8 cellular contexts compared by ENCODE assay signal in the genomic region with DNA sequence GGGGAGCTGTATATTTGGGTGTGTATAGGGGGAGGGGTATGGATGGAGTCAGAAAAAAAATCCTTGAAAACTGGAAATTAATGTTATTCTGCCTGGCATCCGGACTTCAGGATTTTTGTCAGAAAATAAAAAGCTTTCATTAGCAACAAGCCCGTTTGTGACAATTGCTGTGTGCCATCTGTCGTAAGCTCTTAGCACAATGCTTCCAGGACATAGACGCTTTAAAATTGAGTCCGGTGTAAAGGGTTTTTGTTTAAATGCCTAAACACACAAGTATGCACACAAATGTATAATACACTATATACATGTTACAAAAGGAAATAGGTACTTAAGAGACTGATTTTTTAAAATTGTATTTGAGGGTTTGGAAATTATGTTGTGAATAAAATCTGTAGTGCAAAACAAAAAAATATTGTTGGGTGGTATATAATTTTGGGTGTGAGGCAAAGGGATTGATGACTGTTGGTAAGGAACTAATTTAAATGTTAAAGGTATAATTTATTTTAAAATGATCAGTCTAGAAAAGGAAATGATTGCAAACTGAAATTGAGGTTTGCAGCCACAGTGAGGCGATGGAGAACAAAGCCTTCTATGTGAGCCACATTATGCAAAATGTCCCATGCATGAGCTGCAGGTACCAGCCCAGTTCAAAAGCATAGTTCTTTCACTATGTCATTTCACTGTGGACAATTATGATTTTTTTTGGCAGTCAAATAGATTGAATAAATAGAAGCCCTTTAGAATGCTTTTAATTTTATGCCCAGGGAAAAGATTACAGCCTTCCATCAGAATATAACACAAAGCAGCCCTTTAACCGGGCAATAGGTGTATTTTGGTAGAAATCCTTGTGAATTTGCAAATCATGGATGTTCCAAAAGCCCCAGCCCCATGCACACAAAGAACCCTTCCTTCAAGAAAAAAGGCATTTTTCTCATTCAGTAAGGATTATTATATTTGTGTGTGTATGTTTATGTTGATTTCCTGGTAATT. TPM values are rescaled to one million over a fixed set of nuclear protein-coding genes. Genes with fewer than 3 reads are reported as not detected.
DNase-seq lines count a peak whose midpoint lies in the region; ATAC-seq and TF ChIP-seq lines count a peak whose summit lies in the region.

No MANE protein-coding gene starts in this region.

- TF ChIP-seq EP300 in esophagus muscularis mucosa (IDR thresholded peaks at IDR 0.05): no peak

- H2BK12ac ChIP-seq in neuronal stem cell (ENCODE audit: low read length): no peak overlapping the region

- H2AK5ac ChIP-seq in neuronal stem cell (ENCODE audit: low read depth, low read length): no peak overlapping the region

- 24% methylated on average over 7 of the region's 7 CpGs for WGBS in esophagus muscularis mucosa
- WGBS in neuronal stem cell (ENCODE audit: extremely low coverage in 2 of 2, insufficient read length in 2 of 2, insufficient replicate concordance in 1 of 2), 2 donors: no CpG with 5 or more reads among the region's 7 CpGs

- no peak overlapping the region for H4K91ac ChIP-seq in neuronal stem cell (ENCODE audit: low read depth, low read length, poor library complexity)

- no peak overlapping the region for H3K14ac ChIP-seq in neuronal stem cell (ENCODE audit: low read length)

- TF ChIP-seq CTCF in LNCAP (IDR thresholded peaks at IDR 0.05) (peak; percentile 64), esophagus muscularis mucosa (IDR thresholded peaks at IDR 0.05) (peak; percentile 35 to 49 (median 44))

- no peak overlapping the region for H3K27ac ChIP-seq in esophagus muscularis mucosa (replicated peaks in 1 of 4)
- peak overlapping the region; percentile 52 for H3K27ac ChIP-seq in neuronal stem cell (replicated peaks; ENCODE audit: low read length)

- no peak overlapping the region for H3K18ac ChIP-seq in neuronal stem cell (ENCODE audit: low read length)

- peak overlapping the region; percentile 98 for H2AFZ ChIP-seq in neuronal stem cell (ENCODE audit: low read length)

- peaks cover 4% of the 10 kb centered on the region for H3K79me1 ChIP-seq in neuronal stem cell (ENCODE audit: low read depth, low read length)

- peak; percentile 41 for ATAC-seq in GM18909 (IDR thresholded peaks at IDR 0.05; ENCODE audit: poor library complexity, unreplicated experiment)
- ATAC-seq in HG03442 (IDR thresholded peaks at IDR 0.05; ENCODE audit: unreplicated experiment): no peak
- no peak for ATAC-seq in GM21381 (IDR thresholded peaks at IDR 0.05; ENCODE audit: unreplicated experiment)

- peak overlapping the region; percentile 80 for H3K4me2 ChIP-seq in neuronal stem cell (ENCODE audit: insufficient read depth, low read length, poor library complexity, severe bottlenecking)

- H3K4me1 ChIP-seq in esophagus muscularis mucosa: peaks cover 0 to 29% (median 23%) of the 10 kb centered on the region in 4 donors
- peaks cover 7 to 14% of the 10 kb centered on the region in 2 donors for H3K4me1 ChIP-seq in neuronal stem cell (ENCODE audit: control insufficient read depth in 2 of 2, insufficient read depth in 1 of 2, low read depth in 1 of 2, low read length in 2 of 2)

- H2BK5ac ChIP-seq in neuronal stem cell (ENCODE audit: low read length): no peak overlapping the region

- no peak overlapping the region for H3K23ac ChIP-seq in neuronal stem cell (ENCODE audit: low read depth, low read length, poor library complexity)

- no peaks in the 10 kb centered on the region for H3K36me3 ChIP-seq in esophagus muscularis mucosa
- H3K36me3 ChIP-seq in neuronal stem cell (replicated peaks in 1 of 2; ENCODE audit: control insufficient read depth in 2 of 2, insufficient read depth in 2 of 2, low read length in 2 of 2): no peaks in the 10 kb centered on the region

- H3K4me3 ChIP-seq in esophagus muscularis mucosa (peak overlapping the region; percentile 64 to 74 (median 66)), neuronal stem cell (ENCODE audit: low read length in 2 of 2) (peak overlapping the region; percentile 67 to 88)

- intact Hi-C loops in esophagus muscularis mucosa (cut with DNase I): loop anchor here (2.0 to 10.0 kb wide), 2 partner anchors 91 to 129 kb away; no protein-coding TSS in a partner anchor

- no peak overlapping the region for H3K9ac ChIP-seq in neuronal stem cell (ENCODE audit: low read depth, low read length, poor library complexity)

- no peak overlapping the region for H2BK120ac ChIP-seq in neuronal stem cell (ENCODE audit: low read depth, low read length)

- TF ChIP-seq POLR2A in esophagus muscularis mucosa (IDR thresholded peaks at IDR 0.05; ENCODE audit: low read depth): no peak

- no peak overlapping the region for H3K4ac ChIP-seq in neuronal stem cell (ENCODE audit: low read length)

- DNase-seq in COR-L47 (lab: John Stamatoyannopoulos, UW) (peak; percentile 38), RPMI7951 (ENCODE audit: low read depth) (peak; percentile 56), esophagus muscularis mucosa (ENCODE audit: extremely low spot score) (no peak), neuronal stem cell (ENCODE audit: low spot score) (no peak)

- H3K27me3 ChIP-seq in esophagus muscularis mucosa (no peaks in the 10 kb centered on the region), neuronal stem cell (ENCODE audit: control insufficient read depth in 3 of 3, insufficient read depth in 3 of 3, low read depth in 1 of 3, low read length in 3 of 3) (no peaks in the 10 kb centered on the region)

- no peak overlapping the region for H4K8ac ChIP-seq in neuronal stem cell (ENCODE audit: low read depth, low read length)

- H3K9me3 ChIP-seq in esophagus muscularis mucosa (no peaks in the 10 kb centered on the region), neuronal stem cell (replicated peaks in 1 of 2; ENCODE audit: control insufficient read depth in 2 of 2, insufficient read depth in 1 of 2, low read depth in 1 of 2, low read length in 2 of 2) (no peaks in the 10 kb centered on the region)

- no peak overlapping the region for H2BK15ac ChIP-seq in neuronal stem cell (ENCODE audit: low read length)

RNA-seq across cellular contexts. Expression of a gene that starts 1.5 kb away (rescaled TPM):
- total RNA-seq in RPMI7951 (2014; rRNA removed; shearing (Covaris generic)): 4.9 and 6.7 TPM in 2 replicates
- 10 to 100 TPM; 11.1 to 62.6 (median 47.0) TPM for total RNA-seq in esophagus muscularis mucosa
- 165 TPM for polyA plus RNA-seq in neuronal stem cell (2013, experiment 1 of 2)
- polyA plus RNA-seq in neuronal stem cell (2013, experiment 2 of 2): 170 TPM

Comparison
In these comparisons a context has a peak if more than half of its experiments do, and no peak if none do; other contexts are left out.
1. DNase-seq: peak in COR-L47 (single experiment) and RPMI7951 (single experiment); none in esophagus muscularis mucosa (single experiment) and neuronal stem cell (single experiment).